ENCODE assay signal across 8 cellular contexts in genomic region chr2:238203973-238204683, GRCh38. TPM values are rescaled to one million over a fixed set of nuclear protein-coding genes. Genes with fewer than 3 reads are reported as not detected.
DNase-seq lines count a peak whose midpoint lies in the region; ATAC-seq, FAIRE-seq and TF ChIP-seq lines count a peak whose summit lies in the region.

No MANE protein-coding gene starts in this region.

- peak; percentile 78 for FAIRE-seq in GM12891 (lab: Jason Lieb, UNC)

- TF ChIP-seq CTCF in WI38 (IDR thresholded peaks at IDR 0.05; ENCODE audit: low read depth, low read length), result no peak
- no peak for TF ChIP-seq CTCF in right atrium auricular region (IDR thresholded peaks at IDR 0.05)
- TF ChIP-seq CTCF in smooth muscle cell (IDR thresholded peaks at IDR 0.05; ENCODE audit: borderline replicate concordance, insufficient read depth, poor library complexity, severe bottlenecking), result no peak

- H3K79me2 ChIP-seq in smooth muscle cell (ENCODE audit: low read depth), result peaks cover 40% of the 10 kb centered on the region

- peak overlapping the region; percentile 49 for H3K9ac ChIP-seq in smooth muscle cell (ENCODE audit: low read depth)

- peak overlapping the region; percentile 92 for H3K4me2 ChIP-seq in smooth muscle cell

- ATAC-seq in HG03060 (IDR thresholded peaks at IDR 0.05; ENCODE audit: low read depth, unreplicated experiment) (peak; percentile 17), HG03378 (IDR thresholded peaks at IDR 0.05; ENCODE audit: unreplicated experiment) (no peak)

- no peak for TF ChIP-seq POLR2A in GM12891 (IDR thresholded peaks at IDR 0.05; ENCODE audit: low read depth, low read length)

- peak overlapping the region; percentile 87 for H2AFZ ChIP-seq in smooth muscle cell (ENCODE audit: low read depth)

- peaks cover 37% of the 10 kb centered on the region for H4K20me1 ChIP-seq in smooth muscle cell (ENCODE audit: low read depth)

- H3K4me3 ChIP-seq in WI38 (ENCODE audit: low read depth, low read length) (peak overlapping the region; percentile 43), right atrium auricular region (peak overlapping the region; percentile 40 to 80), smooth muscle cell (peak overlapping the region; percentile 86)

- H3K27me3 ChIP-seq in right atrium auricular region, result no peaks in the 10 kb centered on the region
- H3K27me3 ChIP-seq in smooth muscle cell (ENCODE audit: low read depth), result peaks cover 10% of the 10 kb centered on the region

- no peaks in the 10 kb centered on the region for H3K9me3 ChIP-seq in right atrium auricular region
- H3K9me3 ChIP-seq in smooth muscle cell (replicated peaks; ENCODE audit: low read depth), result no peaks in the 10 kb centered on the region

- 67% methylated on average over 18 of the region's 18 CpGs for WGBS in smooth muscle cell (ENCODE audit: low lambda C conversion rate)

- H3K4me1 ChIP-seq in right atrium auricular region, result peaks cover 0 to 25% of the 10 kb centered on the region in 2 donors
- peaks cover 7% of the 10 kb centered on the region for H3K4me1 ChIP-seq in smooth muscle cell (ENCODE audit: low read depth)

- peak overlapping the region; percentile 86 to 90 for H3K27ac ChIP-seq in right atrium auricular region
- no peak overlapping the region for H3K27ac ChIP-seq in smooth muscle cell (ENCODE audit: low read depth)

- no peaks in the 10 kb centered on the region for H3F3A ChIP-seq in smooth muscle cell (ENCODE audit: low read depth)

- H3K36me3 ChIP-seq in right atrium auricular region (no peaks in the 10 kb centered on the region), smooth muscle cell (ENCODE audit: low read depth) (no peaks in the 10 kb centered on the region)

- DNase-seq in GM12891 (ENCODE audit: insufficient read length, low spot score) (no peak), right atrium auricular region (ENCODE audit: low spot score) (no peak), smooth muscle cell (lab: John Stamatoyannopoulos, UW; ENCODE audit: unreplicated experiment) (no peak)
- no peak for DNase-seq in activated effector memory CD4-positive, alpha-beta T cell treated with Interleukin-2 at 50 U/mL for 16 hours
- no peak for DNase-seq in activated CD4-positive, CD25-positive, alpha-beta regulatory T cell treated with anti-CD3 and anti-CD28 coated beads, Interleukin-2, amount 50 U/mL, for 72 hours

TF ChIP-seq in GM12891, 5 proteins besides CTCF, POLR2A, EP300 and RAD21:
- TF ChIP-seq POU2F2 (IDR thresholded peaks at IDR 0.05; ENCODE audit: low read depth, low read length), result no peak
- TF ChIP-seq SPI1 (IDR thresholded peaks at IDR 0.05; ENCODE audit: low read depth, low read length), result 0 out of 2 replicates have a peak, but pooled peaks have one; percentile 11
TF ChIP-seq in GM12891: peak in this region for 1.

RNA-seq across cellular contexts. Expression of gene ILKAP, which starts 0.6 kb away (rescaled TPM):
- polyA plus RNA-seq in GM12891 (2012; ENCODE audit: low read depth, missing spikeins), result 23.0 TPM
- total RNA-seq in right atrium auricular region (10 to 100 TPM; 15.9 to 17.6 TPM), smooth muscle cell (11.0 and 12.0 TPM in 2 replicates)
- 21.9 and 23.3 TPM in 2 replicates for polyA plus RNA-seq in smooth muscle cell

RNA-seq across cellular contexts. Expression of gene HES6, which starts 35.7 kb away (rescaled TPM):
- 0.56 TPM for polyA plus RNA-seq in GM12891 (2012; ENCODE audit: low read depth, missing spikeins)
- total RNA-seq in right atrium auricular region (1 to 10 TPM; 2.5 to 4.8 TPM), smooth muscle cell (0.81 TPM in 1 of 2 replicates, not detected in the other)
- 2.7 and 6.4 TPM in 2 replicates for polyA plus RNA-seq in smooth muscle cell

RNA-seq across cellular contexts. Expression of gene ERFE, which starts 45.4 kb away (rescaled TPM):
- polyA plus RNA-seq in GM12891 (2012; ENCODE audit: low read depth, missing spikeins), result not detected
- 1 to 10 TPM in 1 of 2 donors, under 1 TPM in 1; 0.33 to 1.5 TPM for total RNA-seq in right atrium auricular region
- total RNA-seq in smooth muscle cell, result 0.13 TPM in 1 of 2 replicates, not detected in the other
- polyA plus RNA-seq in smooth muscle cell, result 0.86 and 2.4 TPM in 2 replicates
